ENCODE assay signal across 8 cellular contexts in genomic region chr2:216666461-216667233, GRCh38. TPM values are rescaled to one million over a fixed set of nuclear protein-coding genes. Genes with fewer than 3 reads are reported as not detected.
DNase-seq lines count a peak whose midpoint lies in the region; ATAC-seq, FAIRE-seq and TF ChIP-seq lines count a peak whose summit lies in the region.

No MANE protein-coding gene starts in this region.

- H3K9me3 ChIP-seq in tibial artery: no peaks in the 10 kb centered on the region

- H3K27me3 ChIP-seq in tibial artery: no peaks in the 10 kb centered on the region

- intact Hi-C loops in activated T-helper 2 cell treated with anti-CD3 and anti-CD28 coated beads, Interferon-gamma antibody, Interleukin-2, Interleukin-4, amounts not matched to agents 10 μg/mL and 5 μg/mL and 100 μg/mL, durations not matched to agents 14 hours and 24 hours and 36 hours (cut with micrococcal nuclease): loop anchor here (1.0 to 5.0 kb wide), 3 partner anchors 147 to 634 kb away; no protein-coding TSS in a partner anchor
- intact Hi-C loops in tibial artery (cut with DNase I; ENCODE audit: low total_unique reads): no loop called here

- H3K4me1 ChIP-seq in tibial artery: peaks cover 0 to 30% (median 20%) of the 10 kb centered on the region in 4 donors

- FAIRE-seq in RCC 7860 (lab: Jason Lieb, UNC): no peak

- H3K27ac ChIP-seq in tibial artery: peak overlapping the region in 1 of 2 donors; percentile 43

- peaks cover 8% of the 10 kb centered on the region for H3K27me3 Mint-ChIP-seq in activated T-helper 2 cell treated with anti-CD3 and anti-CD28 coated beads, Interferon-gamma antibody, Interleukin-2, Interleukin-4, amounts not matched to agents 10 μg/mL and 5 μg/mL and 100 μg/mL, durations not matched to agents 14 hours and 24 hours and 36 hours (ENCODE audit: low read depth)

- H3K4me3 ChIP-seq in foreskin fibroblast (ENCODE audit: low read depth in 1 of 2, low read length in 2 of 2) (no peak overlapping the region), tibial artery (no peak overlapping the region)

- no peaks in the 10 kb centered on the region for H3K36me3 Mint-ChIP-seq in activated T-helper 2 cell treated with anti-CD3 and anti-CD28 coated beads, Interferon-gamma antibody, Interleukin-2, Interleukin-4, amounts not matched to agents 10 μg/mL and 5 μg/mL and 100 μg/mL, durations not matched to agents 14 hours and 24 hours and 36 hours (ENCODE audit: low read depth)

- DNase-seq in DMS 273 treated with DMSO at 0.1 percent for 48 hours (lab: John Stamatoyannopoulos, UW) (peak; percentile 17), RCC 7860 (ENCODE audit: low spot score) (peak; percentile 44), foreskin fibroblast (peak; percentile 49 to 86), nucleus accumbens (lab: John Stamatoyannopoulos, UW) (peak in 49 of 56 donors; percentile 4 to 83 (median 53)), tibial artery (peak in 1 of 2 donors; percentile 69)
- DNase-seq in activated T-helper 2 cell treated with anti-CD3 and anti-CD28 coated beads, Interferon-gamma antibody, Interleukin-2, Interleukin-4, amounts not matched to agents 10 μg/mL and 5 μg/mL and 100 μg/mL, durations not matched to agents 14 hours and 24 hours and 36 hours (ENCODE audit: low spot score): peak; percentile 59

- peak; percentile 67 for ATAC-seq in GM21717 (IDR thresholded peaks at IDR 0.05; ENCODE audit: unreplicated experiment)

- no peaks in the 10 kb centered on the region for H3K9me3 Mint-ChIP-seq in activated T-helper 2 cell treated with anti-CD3 and anti-CD28 coated beads, Interferon-gamma antibody, Interleukin-2, Interleukin-4, amounts not matched to agents 10 μg/mL and 5 μg/mL and 100 μg/mL, durations not matched to agents 14 hours and 24 hours and 36 hours

- no peaks in the 10 kb centered on the region for H3K4me1 Mint-ChIP-seq in activated T-helper 2 cell treated with anti-CD3 and anti-CD28 coated beads, Interferon-gamma antibody, Interleukin-2, Interleukin-4, amounts not matched to agents 10 μg/mL and 5 μg/mL and 100 μg/mL, durations not matched to agents 14 hours and 24 hours and 36 hours (ENCODE audit: low read depth)

- H3K27ac Mint-ChIP-seq in activated T-helper 2 cell treated with anti-CD3 and anti-CD28 coated beads, Interferon-gamma antibody, Interleukin-2, Interleukin-4, amounts not matched to agents 10 μg/mL and 5 μg/mL and 100 μg/mL, durations not matched to agents 14 hours and 24 hours and 36 hours: no peak overlapping the region

- TF ChIP-seq CTCF in LNCAP (IDR thresholded peaks at IDR 0.05) (peak; percentile 93), foreskin fibroblast (IDR thresholded peaks at IDR 0.05; ENCODE audit: low read depth, low read length) (peak; percentile 99), tibial artery (IDR thresholded peaks at IDR 0.05) (peak; percentile 96 to 98)

- H3K4me3 Mint-ChIP-seq in activated T-helper 2 cell treated with anti-CD3 and anti-CD28 coated beads, Interferon-gamma antibody, Interleukin-2, Interleukin-4, amounts not matched to agents 10 μg/mL and 5 μg/mL and 100 μg/mL, durations not matched to agents 14 hours and 24 hours and 36 hours (ENCODE audit: low read depth): no peak overlapping the region

- H3K36me3 ChIP-seq in tibial artery: peaks cover 8 to 26% (median 24%) of the 10 kb centered on the region in 3 donors

RNA-seq across cellular contexts. Expression of gene IGFBP5, which starts 28.7 kb away (rescaled TPM):
- total RNA-seq in activated T-helper 2 cell treated with anti-CD3 and anti-CD28 coated beads, Interferon-gamma antibody, Interleukin-2, Interleukin-4, amounts not matched to agents 10 μg/mL and 5 μg/mL and 100 μg/mL, durations not matched to agents 14 hours and 24 hours and 36 hours: not detected in 2 replicates

RNA-seq across cellular contexts. Expression of gene IGFBP2, which starts 33.4 kb away (rescaled TPM):
- total RNA-seq in activated T-helper 2 cell treated with anti-CD3 and anti-CD28 coated beads, Interferon-gamma antibody, Interleukin-2, Interleukin-4, amounts not matched to agents 10 μg/mL and 5 μg/mL and 100 μg/mL, durations not matched to agents 14 hours and 24 hours and 36 hours: 30.1 and 32.5 TPM in 2 replicates
